Comparison of ENCODE assay signal across 26 cellular contexts in the genomic region with DNA sequence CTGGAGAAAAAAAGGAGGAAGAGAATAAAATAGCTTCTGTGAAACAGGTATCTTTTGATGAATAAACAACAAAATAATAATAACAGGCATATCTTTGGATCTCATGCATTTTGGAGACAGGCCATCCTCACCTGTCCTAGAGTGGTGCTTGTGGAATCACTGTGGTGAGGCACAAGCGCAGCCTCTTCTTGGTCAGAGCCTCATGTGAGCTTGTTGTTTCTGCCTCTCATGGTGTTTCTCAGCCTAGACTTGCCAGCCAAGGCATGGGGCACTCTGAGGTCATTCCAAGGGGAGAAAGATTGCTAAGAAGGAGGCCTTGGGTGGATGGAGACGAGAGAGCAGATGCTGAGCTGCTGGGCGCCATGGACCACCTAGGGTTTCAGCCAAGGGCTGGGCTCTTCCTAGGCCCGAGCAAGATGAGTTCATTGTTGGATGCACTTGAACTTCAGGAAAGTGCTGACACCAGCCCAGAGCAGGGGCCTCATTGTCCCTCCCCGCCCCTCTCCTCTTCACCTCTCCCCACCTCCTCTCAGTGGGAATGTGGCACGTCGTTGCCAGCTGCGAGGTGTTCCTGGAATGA.
"Had no signal": no experiment of that assay in that cellular context is flagged by ENCODE, and none has a peak within 500 bp of the region (broad histone marks: within the 10 kb centered on the region; RNA-seq: fewer than 3 reads in every experiment).

No MANE protein-coding gene starts in this region.

- H3K4me1 Mint-ChIP-seq: activated CD4-positive, alpha-beta T cell treated with anti-CD3 and anti-CD28 coated beads, Interleukin-2, amount 10 ng/mL, durations not matched to agents 24 days and 14 days; activated naive CD8-positive, alpha-beta T cell treated with anti-CD3 and anti-CD28 coated beads for 36 hours; activated naive CD8-positive, alpha-beta T cell treated with anti-CD3 and anti-CD28 coated beads, Interleukin-2, amount 50 U/mL, for 24 hours had no signal

- H3K27ac Mint-ChIP-seq: activated CD4-positive, alpha-beta memory T cell treated with anti-CD3 and anti-CD28 coated beads for 36 hours; activated CD4-positive, alpha-beta T cell treated with anti-CD3 and anti-CD28 coated beads for 36 hours; activated CD4-positive, alpha-beta T cell treated with anti-CD3 and anti-CD28 coated beads, Interleukin-2, amount 10 ng/mL, durations not matched to agents 24 days and 14 days; activated CD8-positive, alpha-beta memory T cell treated with anti-CD3 and anti-CD28 coated beads, Interleukin-2, amount 10 ng/mL, durations not matched to agents 7 days and 5 days; activated CD8-positive, alpha-beta T cell treated with anti-CD3 and anti-CD28 coated beads, Interleukin-2, amount 10 ng/mL, durations not matched to agents 7 days and 5 days; activated naive CD4-positive, alpha-beta T cell treated with anti-CD3 and anti-CD28 coated beads for 36 hours; activated naive CD4-positive, alpha-beta T cell treated with anti-CD3 and anti-CD28 coated beads, Interleukin-2, amount 50 U/mL, for 24 hours; activated naive CD8-positive, alpha-beta T cell treated with anti-CD3 and anti-CD28 coated beads for 36 hours; activated naive CD8-positive, alpha-beta T cell treated with anti-CD3 and anti-CD28 coated beads, Interleukin-2, amount 50 U/mL, for 24 hours; activated T-helper 1 cell treated with anti-CD3 and anti-CD28 coated beads, Interleukin-12 subunit alpha, Interleukin-12 subunit beta, Interleukin-2, Interleukin-4 antibody, amounts not matched to agents 30 ng/mL and 10 ng/mL and 1 ng/mL, durations not matched to agents 14 hours and 24 hours and 36 hours; activated T-helper 2 cell treated with anti-CD3 and anti-CD28 coated beads, Interferon-gamma antibody, Interleukin-2, Interleukin-4, amounts not matched to agents 10 μg/mL and 5 μg/mL and 100 μg/mL, durations not matched to agents 14 hours and 24 hours and 36 hours had no signal

- H3K9me3 Mint-ChIP-seq: activated CD4-positive, alpha-beta memory T cell treated with anti-CD3 and anti-CD28 coated beads for 36 hours; activated CD4-positive, alpha-beta T cell treated with anti-CD3 and anti-CD28 coated beads, Interleukin-2, amount 10 ng/mL, durations not matched to agents 24 days and 14 days; activated naive CD4-positive, alpha-beta T cell treated with anti-CD3 and anti-CD28 coated beads for 36 hours; activated naive CD4-positive, alpha-beta T cell treated with anti-CD3 and anti-CD28 coated beads, Interleukin-2, amount 50 U/mL, for 24 hours; activated naive CD8-positive, alpha-beta T cell treated with anti-CD3 and anti-CD28 coated beads for 36 hours; activated naive CD8-positive, alpha-beta T cell treated with anti-CD3 and anti-CD28 coated beads, Interleukin-2, amount 50 U/mL, for 24 hours; activated T-helper 1 cell treated with anti-CD3 and anti-CD28 coated beads, Interleukin-12 subunit alpha, Interleukin-12 subunit beta, Interleukin-2, Interleukin-4 antibody, amounts not matched to agents 30 ng/mL and 10 ng/mL and 1 ng/mL, durations not matched to agents 14 hours and 24 hours and 36 hours; activated T-helper 2 cell treated with anti-CD3 and anti-CD28 coated beads, Interferon-gamma antibody, Interleukin-2, Interleukin-4, amounts not matched to agents 10 μg/mL and 5 μg/mL and 100 μg/mL, durations not matched to agents 14 hours and 24 hours and 36 hours had no signal

- H3K36me3 ChIP-seq: adrenal gland, colonic mucosa, esophagus squamous epithelium had no signal

- H3K4me1 ChIP-seq: adrenal gland, body of pancreas, colonic mucosa, esophagus squamous epithelium had no signal

- DNase-seq: activated CD4-positive, alpha-beta memory T cell treated with anti-CD3 and anti-CD28 coated beads for 36 hours; activated CD4-positive, alpha-beta T cell treated with anti-CD3 and anti-CD28 coated beads for 36 hours; activated CD4-positive, alpha-beta T cell treated with anti-CD3 and anti-CD28 coated beads, Interleukin-2, amount 10 ng/mL, durations not matched to agents 24 days and 14 days; activated CD4-positive, CD25-positive, alpha-beta regulatory T cell; activated CD4-positive, CD25-positive, alpha-beta regulatory T cell treated with anti-CD3 and anti-CD28 coated beads, Interleukin-2, amount 50 U/mL, for 72 hours; activated CD8-positive, alpha-beta memory T cell treated with anti-CD3 and anti-CD28 coated beads, Interleukin-2, amount 10 ng/mL, durations not matched to agents 7 days and 5 days; activated CD8-positive, alpha-beta memory T cell treated with anti-CD3 and anti-CD28 coated beads, Interleukin-2, amount 50 U/mL, for 4 hours; activated CD8-positive, alpha-beta T cell treated with anti-CD3 and anti-CD28 coated beads, Interleukin-2, amount 10 ng/mL, durations not matched to agents 7 days and 5 days; activated effector memory CD4-positive, alpha-beta T cell treated with anti-CD3 and anti-CD28 coated beads, Interleukin-2, amount 50 U/mL, for 16 hours; activated naive CD4-positive, alpha-beta T cell treated with anti-CD3 and anti-CD28 coated beads for 36 hours; activated naive CD8-positive, alpha-beta T cell treated with anti-CD3 and anti-CD28 coated beads for 36 hours; activated naive CD8-positive, alpha-beta T cell treated with anti-CD3 and anti-CD28 coated beads, Interleukin-2, amount 50 U/mL, for 24 hours; activated T-cell treated with anti-CD3 and anti-CD28 coated beads, Interleukin-2, amount 50 U/mL, for 1 hour; activated T-cell treated with anti-CD3 and anti-CD28 coated beads, Interleukin-2, amount 50 U/mL, for 48 hours; adrenal gland; amygdala; body of pancreas; caudate nucleus; colonic mucosa; effector CD8-positive, alpha-beta T cell; esophagus squamous epithelium; T-helper 2 cell had no signal

- H3K27ac ChIP-seq: adrenal gland, body of pancreas, colonic mucosa, epithelial cell of prostate, esophagus squamous epithelium had no signal

- H3K4me3 Mint-ChIP-seq: activated CD4-positive, alpha-beta memory T cell treated with anti-CD3 and anti-CD28 coated beads for 36 hours; activated CD4-positive, alpha-beta T cell treated with anti-CD3 and anti-CD28 coated beads for 36 hours; activated CD4-positive, alpha-beta T cell treated with anti-CD3 and anti-CD28 coated beads, Interleukin-2, amount 10 ng/mL, durations not matched to agents 24 days and 14 days; activated CD8-positive, alpha-beta memory T cell treated with anti-CD3 and anti-CD28 coated beads, Interleukin-2, amount 10 ng/mL, durations not matched to agents 7 days and 5 days; activated CD8-positive, alpha-beta T cell treated with anti-CD3 and anti-CD28 coated beads, Interleukin-2, amount 10 ng/mL, durations not matched to agents 7 days and 5 days; activated naive CD4-positive, alpha-beta T cell treated with anti-CD3 and anti-CD28 coated beads for 36 hours; activated naive CD4-positive, alpha-beta T cell treated with anti-CD3 and anti-CD28 coated beads, Interleukin-2, amount 50 U/mL, for 24 hours; activated naive CD8-positive, alpha-beta T cell treated with anti-CD3 and anti-CD28 coated beads for 36 hours; activated naive CD8-positive, alpha-beta T cell treated with anti-CD3 and anti-CD28 coated beads, Interleukin-2, amount 50 U/mL, for 24 hours; activated T-helper 1 cell treated with anti-CD3 and anti-CD28 coated beads, Interleukin-12 subunit alpha, Interleukin-12 subunit beta, Interleukin-2, Interleukin-4 antibody, amounts not matched to agents 30 ng/mL and 10 ng/mL and 1 ng/mL, durations not matched to agents 14 hours and 24 hours and 36 hours had no signal

- H3K36me3 Mint-ChIP-seq: activated CD4-positive, alpha-beta memory T cell treated with anti-CD3 and anti-CD28 coated beads for 36 hours; activated CD8-positive, alpha-beta memory T cell treated with anti-CD3 and anti-CD28 coated beads, Interleukin-2, amount 10 ng/mL, durations not matched to agents 7 days and 5 days; activated naive CD4-positive, alpha-beta T cell treated with anti-CD3 and anti-CD28 coated beads, Interleukin-2, amount 50 U/mL, for 24 hours; activated naive CD8-positive, alpha-beta T cell treated with anti-CD3 and anti-CD28 coated beads for 36 hours had no signal

- H3K9me3 ChIP-seq: adrenal gland, body of pancreas, colonic mucosa, esophagus squamous epithelium had no signal

- H3K27me3 ChIP-seq: adrenal gland, body of pancreas, colonic mucosa, esophagus squamous epithelium had no signal

- H3K27me3 Mint-ChIP-seq: activated CD4-positive, alpha-beta T cell treated with anti-CD3 and anti-CD28 coated beads for 36 hours; activated naive CD4-positive, alpha-beta T cell treated with anti-CD3 and anti-CD28 coated beads, Interleukin-2, amount 50 U/mL, for 24 hours; activated naive CD8-positive, alpha-beta T cell treated with anti-CD3 and anti-CD28 coated beads for 36 hours had no signal

- H3K4me3 ChIP-seq: adrenal gland, body of pancreas, colonic mucosa, esophagus squamous epithelium had no signal
